21 cellular contexts compared by ENCODE assay signal in the genomic region with DNA sequence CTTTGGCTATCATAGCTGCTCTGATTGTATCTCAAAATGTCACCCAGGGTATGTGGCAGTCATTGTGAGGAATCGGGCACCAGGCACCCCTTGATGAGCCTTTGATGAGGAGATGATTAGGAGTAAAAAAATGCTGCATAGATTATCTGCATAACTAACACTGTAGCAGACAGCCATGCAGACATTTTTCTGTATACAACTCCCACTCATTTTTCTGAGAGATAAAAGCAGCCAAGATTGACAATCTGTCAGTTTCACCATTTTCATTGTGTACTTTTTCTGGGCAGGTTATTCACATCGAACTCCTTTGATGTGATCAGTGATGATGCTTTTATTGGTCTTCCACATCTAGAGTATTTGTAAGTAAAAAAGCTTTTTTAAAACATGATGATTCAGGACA. TPM values are rescaled to one million over a fixed set of nuclear protein-coding genes. Genes with fewer than 3 reads are reported as not detected.
A peak's percentile ranks its signal among the peaks of the same experiment; 100 is the strongest.
DNase-seq lines count a peak whose midpoint lies in the region; ATAC-seq and TF ChIP-seq lines count a peak whose summit lies in the region.
"Had no signal": no experiment of that assay in that cellular context is flagged by ENCODE, and none has a peak within 500 bp of the region (broad histone marks: within the 10 kb centered on the region; RNA-seq: fewer than 3 reads in every experiment).

No MANE protein-coding gene starts in this region.

- H3K27ac Mint-ChIP-seq in endodermal cell = no peak overlapping the region
- H3K27ac Mint-ChIP-seq in mesothelial cell of epicardium = peak overlapping the region; percentile 71
- H3K27ac Mint-ChIP-seq: CD4-positive, alpha-beta T cell; GM23338 had no signal

- no peaks in the 10 kb centered on the region for H3K36me3 Mint-ChIP-seq in endodermal cell (ENCODE audit: low read depth)
- H3K36me3 Mint-ChIP-seq in mesothelial cell of epicardium = no peaks in the 10 kb centered on the region

- 67 to 70% methylated on average over 2 of the region's 2 CpGs for WGBS in endodermal cell (ENCODE audit: insufficient coverage in 1 of 2, insufficient read length in 1 of 2), 2 experiments
- no CpG with 5 or more reads among the region's 2 CpGs for WGBS in neuronal stem cell (ENCODE audit: extremely low coverage in 2 of 2, insufficient read length in 2 of 2, insufficient replicate concordance in 1 of 2), 2 donors

- H2AFZ ChIP-seq in neuronal stem cell (ENCODE audit: low read length) = peak overlapping the region; percentile 32
- H2AFZ ChIP-seq: GM23338 had no signal

- ATAC-seq in HG03378 (IDR thresholded peaks at IDR 0.05; ENCODE audit: unreplicated experiment) = no peak
- ATAC-seq: A549, GM23338 had no signal

- H3K36me3 ChIP-seq in endodermal cell (ENCODE audit: control insufficient read depth, insufficient read depth, low read length) = no peaks in the 10 kb centered on the region
- no peaks in the 10 kb centered on the region for H3K36me3 ChIP-seq in neuronal stem cell (replicated peaks in 1 of 2; ENCODE audit: control insufficient read depth in 2 of 2, insufficient read depth in 2 of 2, low read length in 2 of 2)

- no peak overlapping the region for H2AK5ac ChIP-seq in neuronal stem cell (ENCODE audit: low read depth, low read length)

- H3K18ac ChIP-seq in neuronal stem cell (ENCODE audit: low read length) = no peak overlapping the region

- H3K27ac ChIP-seq in endodermal cell (ENCODE audit: low read depth, low read length) = peak overlapping the region; percentile 74
- H3K27ac ChIP-seq in neuronal stem cell (replicated peaks; ENCODE audit: low read length) = no peak overlapping the region
- H3K27ac ChIP-seq: 22Rv1, A549, C4-2B had no signal

- H2BK12ac ChIP-seq in neuronal stem cell (ENCODE audit: low read length) = no peak overlapping the region

- H3K27me3 ChIP-seq in endodermal cell (ENCODE audit: control insufficient read depth, insufficient read depth, low read length, poor library complexity, severe bottlenecking) (no peaks in the 10 kb centered on the region), neuronal stem cell (ENCODE audit: control insufficient read depth in 3 of 3, insufficient read depth in 3 of 3, low read depth in 1 of 3, low read length in 3 of 3) (no peaks in the 10 kb centered on the region)

- H3K27me3 Mint-ChIP-seq in endodermal cell (ENCODE audit: insufficient read depth) (no peaks in the 10 kb centered on the region), mesothelial cell of epicardium (ENCODE audit: low read depth) (no peaks in the 10 kb centered on the region)

- H2BK120ac ChIP-seq in neuronal stem cell (ENCODE audit: low read depth, low read length) = no peak overlapping the region

- H3K9ac ChIP-seq in endodermal cell (ENCODE audit: extremely low read depth, low read length, poor library complexity, severe bottlenecking) = no peak overlapping the region
- no peak overlapping the region for H3K9ac ChIP-seq in neuronal stem cell (ENCODE audit: low read depth, low read length, poor library complexity)

- TF ChIP-seq CTCF in endodermal cell (conservative IDR thresholded peaks at IDR 0.05) (no peak), mesothelial cell of epicardium (IDR thresholded peaks at IDR 0.05; ENCODE audit: unreplicated experiment) (no peak)

- H3K4me1 Mint-ChIP-seq in endodermal cell (peaks cover 32% of the 10 kb centered on the region), mesothelial cell of epicardium (peaks cover 18% of the 10 kb centered on the region)

- DNase-seq in NCI-H226 (peak; percentile 52), endodermal cell (no peak), mesothelial cell of epicardium (ENCODE audit: low spot score in 2 of 2, unreplicated experiment in 2 of 2) (no peak), neuronal stem cell (ENCODE audit: low spot score) (no peak), RPMI8226 (no peak), NCI-H526 (lab: John Stamatoyannopoulos, UW) (no peak), ureter (ENCODE audit: low spot score) (no peak)
- DNase-seq: AML-193; CD4-positive, alpha-beta T cell; DMS53; DND-41; EL; HCEC 1CT; IMR-90 had no signal

- H3K4me3 ChIP-seq in endodermal cell (ENCODE audit: low read length) = no peak overlapping the region
- no peak overlapping the region for H3K4me3 ChIP-seq in neuronal stem cell (ENCODE audit: low read length in 2 of 2)
- H3K4me3 ChIP-seq: A549, GM23338 had no signal

- H3K79me1 ChIP-seq in neuronal stem cell (ENCODE audit: low read depth, low read length) = no peaks in the 10 kb centered on the region

- H4K91ac ChIP-seq in neuronal stem cell (ENCODE audit: low read depth, low read length, poor library complexity) = no peak overlapping the region

- no peak overlapping the region for H3K23ac ChIP-seq in neuronal stem cell (ENCODE audit: low read depth, low read length, poor library complexity)

- no peak overlapping the region for H2BK15ac ChIP-seq in neuronal stem cell (ENCODE audit: low read length)

- no peak overlapping the region for H2BK5ac ChIP-seq in neuronal stem cell (ENCODE audit: low read length)

- H3K14ac ChIP-seq in neuronal stem cell (ENCODE audit: low read length) = no peak overlapping the region

- no peak overlapping the region for H3K4ac ChIP-seq in neuronal stem cell (ENCODE audit: low read length)

- no peak overlapping the region for H3K4me2 ChIP-seq in neuronal stem cell (ENCODE audit: insufficient read depth, low read length, poor library complexity, severe bottlenecking)
- H3K4me2 ChIP-seq: A549, GM23338 had no signal

- H3K9me3 Mint-ChIP-seq in endodermal cell (no peaks in the 10 kb centered on the region), mesothelial cell of epicardium (peaks cover 5% of the 10 kb centered on the region)
- H3K9me3 Mint-ChIP-seq: CD4-positive, alpha-beta T cell; GM23338 had no signal

- peaks cover 5% of the 10 kb centered on the region for H3K4me1 ChIP-seq in endodermal cell (ENCODE audit: control insufficient read depth, insufficient read depth, low read length)
- peaks cover 3 to 8% of the 10 kb centered on the region in 2 donors for H3K4me1 ChIP-seq in neuronal stem cell (ENCODE audit: control insufficient read depth in 2 of 2, insufficient read depth in 1 of 2, low read depth in 1 of 2, low read length in 2 of 2)

- no peak overlapping the region for H4K8ac ChIP-seq in neuronal stem cell (ENCODE audit: low read depth, low read length)

- H3K9me3 ChIP-seq in endodermal cell (ENCODE audit: control insufficient read depth, low read length) (no peaks in the 10 kb centered on the region), neuronal stem cell (replicated peaks in 1 of 2; ENCODE audit: control insufficient read depth in 2 of 2, insufficient read depth in 1 of 2, low read depth in 1 of 2, low read length in 2 of 2) (no peaks in the 10 kb centered on the region)
- H3K9me3 ChIP-seq: A549, Caco-2 had no signal

- H3K4me3 Mint-ChIP-seq in endodermal cell = no peak overlapping the region
- no peak overlapping the region for H3K4me3 Mint-ChIP-seq in mesothelial cell of epicardium
- H3K4me3 Mint-ChIP-seq: CD4-positive, alpha-beta T cell; GM23338 had no signal

RNA-seq across cellular contexts. Expression of gene LGI1, which starts 19.4 kb away (rescaled TPM):
- 1 to 10 TPM in 1 of 2 donors, under 1 TPM in 1; 0.60 to 2.6 TPM for total RNA-seq in endodermal cell
- polyA plus RNA-seq in endodermal cell (2013, experiment 1 of 2) = 63.2 TPM
- polyA plus RNA-seq in endodermal cell (2013, experiment 2 of 2) = 66.2 TPM
- total RNA-seq in mesothelial cell of epicardium = 0.13 to 0.59 TPM in 2 of 3 replicates, not detected in the other
- polyA plus RNA-seq in neuronal stem cell (2013, experiment 1 of 2) = 10.8 TPM
- polyA plus RNA-seq in neuronal stem cell (2013, experiment 2 of 2) = 9.5 TPM
- 1.1 TPM for total RNA-seq in ureter
- total RNA-seq: CD4-positive, alpha-beta T cell; IMR-90 had no signal
- polyA plus RNA-seq: A549, BJ, IMR-90 had no signal
